Comparison of ENCODE assay signal across 19 cellular contexts in genomic region chr11:26806209-26806608, GRCh38.
DNase-seq lines count a peak whose midpoint lies in the region; ATAC-seq and TF ChIP-seq lines count a peak whose summit lies in the region.
"Had no signal": no experiment of that assay in that cellular context is flagged by ENCODE, and none has a peak within 500 bp of the region (broad histone marks: within the 10 kb centered on the region; RNA-seq: fewer than 3 reads in every experiment).

No MANE protein-coding gene starts in this region.

- intact Hi-C loops in left lung (cut with DNase I): no loop called here
- intact Hi-C loops in head of caudate nucleus (cut with DNase I): no loop called here

- H3K27me3 ChIP-seq in left lung: no peaks in the 10 kb centered on the region
- no peaks in the 10 kb centered on the region for H3K27me3 ChIP-seq in H7 (ENCODE audit: control insufficient read depth, insufficient read depth, low read length)

- H3K36me3 ChIP-seq in left lung: no peaks in the 10 kb centered on the region
- no peaks in the 10 kb centered on the region for H3K36me3 ChIP-seq in H7 (replicated peaks; ENCODE audit: control insufficient read depth, insufficient read depth, low read length)

- H3K9me3 ChIP-seq in left lung: peaks cover 0 to 8% of the 10 kb centered on the region in 2 donors
- H3K9me3 ChIP-seq: A549 had no signal

- peak; percentile 2 for DNase-seq in A172 (ENCODE audit: low spot score)
- peak; percentile 51 for DNase-seq in GM04504 (ENCODE audit: low read depth)
- peak; percentile 79 for DNase-seq in amniotic epithelial cell (ENCODE audit: low read depth)
- DNase-seq in fibroblast of pulmonary artery (ENCODE audit: low read depth): peak; percentile 4
- DNase-seq in left lung: no peak
- DNase-seq in head of caudate nucleus: no peak
- DNase-seq in H7: no peak
- DNase-seq: activated CD4-positive, alpha-beta T cell treated with anti-CD3 and anti-CD28 coated beads, Interleukin-2, amount 50 U/mL, for 1 hour; activated gamma-delta T cell; CD4-positive, CD25-positive, alpha-beta regulatory T cell; cerebellar nuclear complex; NCI-H1092 treated with DMSO at 0.1 percent for 48 hours; NCI-H2081 treated with DMSO at 0.1 percent for 48 hours; NCI-H526; retina; stimulated activated CD4-positive, alpha-beta T cell treated with anti-CD3 and anti-CD28 coated beads, Interleukin-12 subunit alpha, Interleukin-12 subunit beta, amount 100 ng/mL, for 4 hours had no signal

- H3K4me1 ChIP-seq in left lung: no peaks in the 10 kb centered on the region
- H3K4me1 ChIP-seq: A549 had no signal

- no peak for TF ChIP-seq CTCF in fibroblast of pulmonary artery (IDR thresholded peaks at IDR 0.05; ENCODE audit: low read length, missing control alignments)
- TF ChIP-seq CTCF in left lung (IDR thresholded peaks at IDR 0.05): no peak

- ATAC-seq in left lung: no peak
- no peak for ATAC-seq in GM19455 (IDR thresholded peaks at IDR 0.05; ENCODE audit: unreplicated experiment)
- ATAC-seq: A549, left lobe of liver had no signal

- H3K27ac ChIP-seq in left lung: no peak overlapping the region
- H3K27ac ChIP-seq: A549 had no signal

- H3K4me3 ChIP-seq in fibroblast of pulmonary artery (replicated peaks; ENCODE audit: low read depth, low read length): no peak overlapping the region
- no peak overlapping the region for H3K4me3 ChIP-seq in left lung
- H3K4me3 ChIP-seq in H7 (ENCODE audit: insufficient read depth, low read depth, low read length): no peak overlapping the region
- H3K4me3 ChIP-seq: A549 had no signal

Comparison
In these comparisons a context has a peak if more than half of its experiments do, and no peak if none do; other contexts are left out.
1. DNase-seq: peak in A172 (single experiment), GM04504 (single experiment), amniotic epithelial cell (single experiment) and fibroblast of pulmonary artery (single experiment); none in left lung (0 of 2), head of caudate nucleus (0 of 42) and H7 (single experiment).